ENCODE assay signal across 1 cellular context in the genomic region with DNA sequence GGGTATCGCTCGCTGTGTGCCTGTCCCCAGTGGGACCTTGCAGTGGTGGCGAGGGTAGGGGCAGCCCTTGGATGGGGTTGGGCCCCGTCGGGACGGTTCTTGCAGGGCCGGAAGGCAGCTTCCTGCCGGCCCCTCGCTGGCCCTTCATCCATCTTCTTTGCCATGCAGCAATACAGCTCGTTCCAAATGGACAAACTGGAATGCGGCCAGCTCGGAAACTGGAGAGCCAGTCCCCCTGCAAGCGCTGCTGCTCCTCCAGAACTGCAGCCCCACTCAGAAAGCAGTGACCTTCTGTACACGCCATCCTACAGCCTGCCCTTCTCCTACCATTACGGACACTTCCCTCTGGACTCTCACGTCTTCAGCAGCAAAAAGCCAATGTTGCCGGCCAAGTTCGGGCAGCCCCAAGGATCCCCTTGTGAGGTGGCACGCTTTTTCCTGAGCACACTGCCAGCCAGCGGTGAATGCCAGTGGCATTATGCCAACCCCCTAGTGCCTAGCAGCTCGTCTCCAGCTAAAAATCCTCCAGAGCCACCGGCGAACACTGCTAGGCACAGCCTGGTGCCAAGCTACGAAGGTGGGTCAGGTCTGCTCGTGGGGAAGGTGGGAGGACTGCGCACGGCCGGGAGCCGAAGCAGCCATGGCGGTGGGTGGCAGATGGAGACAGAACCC.
TF ChIP-seq lines count a peak whose summit lies in the region.

No MANE protein-coding gene starts in this region.

TF ChIP-seq in K562, 482 proteins besides CTCF, POLR2A, EP300 and RAD21:
- no peak for TF ChIP-seq TOE1 (IDR thresholded peaks at IDR 0.05; ENCODE audit: borderline replicate concordance)
- no peak for TF ChIP-seq TOE1 (CRISPR knock-in tag; IDR thresholded peaks at IDR 0.05; ENCODE audit: borderline replicate concordance, low read depth)
- no peak for TF ChIP-seq NCOR1 (IDR thresholded peaks at IDR 0.05)
- TF ChIP-seq EZH2 (IDR thresholded peaks at IDR 0.05; ENCODE audit: borderline replicate concordance, low read depth, low read length) = 0 out of 2 replicates have a peak, but pooled peaks have one; percentile 41
- TF ChIP-seq, protein P1, sequence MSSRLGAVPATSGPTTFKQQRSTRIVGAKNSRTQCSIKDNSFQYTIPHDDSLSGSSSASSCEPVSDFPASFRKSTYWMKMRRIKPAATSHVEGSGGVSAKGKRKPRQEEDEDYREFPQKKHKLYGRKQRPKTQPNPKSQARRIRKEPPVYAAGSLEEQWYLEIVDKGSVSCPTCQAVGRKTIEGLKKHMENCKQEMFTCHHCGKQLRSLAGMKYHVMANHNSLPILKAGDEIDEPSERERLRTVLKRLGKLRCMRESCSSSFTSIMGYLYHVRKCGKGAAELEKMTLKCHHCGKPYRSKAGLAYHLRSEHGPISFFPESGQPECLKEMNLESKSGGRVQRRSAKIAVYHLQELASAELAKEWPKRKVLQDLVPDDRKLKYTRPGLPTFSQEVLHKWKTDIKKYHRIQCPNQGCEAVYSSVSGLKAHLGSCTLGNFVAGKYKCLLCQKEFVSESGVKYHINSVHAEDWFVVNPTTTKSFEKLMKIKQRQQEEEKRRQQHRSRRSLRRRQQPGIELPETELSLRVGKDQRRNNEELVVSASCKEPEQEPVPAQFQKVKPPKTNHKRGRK (tag; IDR thresholded peaks at IDR 0.05) = peak; percentile 77; the same call in 1 of the 2 replicates
